8 cellular contexts compared by ENCODE assay signal in the genomic region with DNA sequence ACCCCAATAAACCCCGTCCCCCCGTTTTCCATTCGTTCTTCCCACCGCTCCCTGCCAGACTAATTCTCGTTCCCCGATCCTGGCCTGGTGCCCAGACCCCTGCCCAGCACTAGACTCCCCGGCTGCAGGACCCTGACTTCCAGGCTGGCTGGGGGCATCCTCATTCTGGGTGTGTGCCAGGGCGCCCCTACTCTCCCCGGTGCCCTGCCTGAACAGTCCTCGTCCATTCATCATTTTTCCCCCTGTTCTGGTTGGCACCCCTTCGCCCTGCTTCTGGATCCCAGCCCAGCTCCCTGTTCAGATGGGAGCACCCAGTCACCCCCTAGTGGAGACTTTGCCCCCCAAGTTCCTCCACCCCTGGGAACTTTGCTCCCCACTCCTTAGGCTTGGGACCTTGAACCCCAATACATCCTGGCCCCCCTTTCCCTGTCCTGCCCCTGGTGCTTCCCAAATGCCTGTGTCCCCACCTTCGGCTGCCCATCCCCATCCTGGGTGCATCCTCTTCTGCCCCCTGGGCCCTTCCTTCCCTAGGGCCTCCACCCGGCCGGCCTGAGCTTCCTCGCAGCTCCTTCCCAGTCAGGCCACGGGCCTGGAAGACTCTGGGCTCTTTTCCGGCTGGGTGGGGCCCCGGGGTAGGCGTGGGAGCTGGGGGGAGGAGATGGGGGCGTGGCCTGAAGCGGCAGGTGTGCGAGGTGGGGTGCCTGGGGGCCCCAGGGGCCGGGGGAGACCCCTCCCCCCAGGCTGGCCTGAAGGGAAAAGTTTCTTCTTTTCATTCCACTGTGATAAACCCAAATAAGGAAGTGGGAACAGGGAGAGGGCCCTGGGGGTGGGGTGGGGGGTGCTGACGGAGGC. TPM values are rescaled to one million over a fixed set of nuclear protein-coding genes. Genes with fewer than 3 reads are reported as not detected.
DNase-seq lines count a peak whose midpoint lies in the region; ATAC-seq and TF ChIP-seq lines count a peak whose summit lies in the region.

No MANE protein-coding gene starts in this region.

- no peaks in the 10 kb centered on the region for H3K27me3 ChIP-seq in CD8-positive, alpha-beta T cell (ENCODE audit: insufficient read depth, low read length)
- H3K27me3 ChIP-seq in HL-60 (ENCODE audit: insufficient read depth, poor library complexity, severe bottlenecking) (no peaks in the 10 kb centered on the region), prostate gland (replicated peaks; ENCODE audit: insufficient read depth) (no peaks in the 10 kb centered on the region)

- peak; percentile 3 for TF ChIP-seq CTCF in CD8-positive, alpha-beta T cell (IDR thresholded peaks at IDR 0.05)
- no peak for TF ChIP-seq CTCF in HL-60 (IDR thresholded peaks at IDR 0.05; ENCODE audit: insufficient read depth, low read length)
- TF ChIP-seq CTCF in glutamatergic neuron (IDR thresholded peaks at IDR 0.05; ENCODE audit: partially characterized antibody, unreplicated experiment) = no peak
- TF ChIP-seq CTCF in prostate gland (IDR thresholded peaks at IDR 0.05) = peak in 1 of 4 experiments; percentile 35

- H3K4me3 Mint-ChIP-seq in CD8-positive, alpha-beta T cell = peak overlapping the region; percentile 85
- peak overlapping the region; percentile 82 for H3K4me3 Mint-ChIP-seq in activated T-cell treated with anti-CD3 and anti-CD28 coated beads, Interleukin-2, amount 50 U/mL, for 24 hours
- peak overlapping the region; percentile 92 for H3K4me3 Mint-ChIP-seq in glutamatergic neuron (ENCODE audit: unreplicated experiment)

- H3K9me3 Mint-ChIP-seq in CD8-positive, alpha-beta T cell = no peaks in the 10 kb centered on the region
- no peaks in the 10 kb centered on the region for H3K9me3 Mint-ChIP-seq in activated T-cell treated with anti-CD3 and anti-CD28 coated beads, Interleukin-2, amount 50 U/mL, for 24 hours
- peaks cover 9% of the 10 kb centered on the region for H3K9me3 Mint-ChIP-seq in glutamatergic neuron (ENCODE audit: unreplicated experiment)

- peaks cover 18% of the 10 kb centered on the region for H3K4me1 Mint-ChIP-seq in CD8-positive, alpha-beta T cell (ENCODE audit: low read depth)
- H3K4me1 Mint-ChIP-seq in activated T-cell treated with anti-CD3 and anti-CD28 coated beads, Interleukin-2, amount 50 U/mL, for 24 hours (ENCODE audit: low read depth) = peaks cover 22% of the 10 kb centered on the region
- H3K4me1 Mint-ChIP-seq in glutamatergic neuron (ENCODE audit: low read depth, unreplicated experiment) = peaks cover 12% of the 10 kb centered on the region

- no peaks in the 10 kb centered on the region for H3K27me3 Mint-ChIP-seq in CD8-positive, alpha-beta T cell (ENCODE audit: low read depth)
- no peaks in the 10 kb centered on the region for H3K27me3 Mint-ChIP-seq in activated T-cell treated with anti-CD3 and anti-CD28 coated beads, Interleukin-2, amount 50 U/mL, for 24 hours
- peaks cover 11% of the 10 kb centered on the region for H3K27me3 Mint-ChIP-seq in glutamatergic neuron (ENCODE audit: unreplicated experiment)

- H3K36me3 ChIP-seq in CD8-positive, alpha-beta T cell (ENCODE audit: insufficient read depth, low read length) = no peaks in the 10 kb centered on the region
- no peaks in the 10 kb centered on the region for H3K36me3 ChIP-seq in prostate gland

- TF ChIP-seq POLR2A in prostate gland (IDR thresholded peaks at IDR 0.05) = peak; percentile 59

- 5% methylated on average over 20 of the region's 24 CpGs for WGBS in prostate gland

- H3K27ac Mint-ChIP-seq in CD8-positive, alpha-beta T cell = no peak overlapping the region
- peak overlapping the region; percentile 59 for H3K27ac Mint-ChIP-seq in activated T-cell treated with anti-CD3 and anti-CD28 coated beads, Interleukin-2, amount 50 U/mL, for 24 hours
- H3K27ac Mint-ChIP-seq in glutamatergic neuron (ENCODE audit: unreplicated experiment) = peak overlapping the region; percentile 17

- POLR2A ChIA-PET in CD8-positive, alpha-beta T cell (lab: Charles Lee) = interaction anchor here (0.9 to 3.6 kb wide), 6 partner anchors 11 to 46 kb away, joined by 3 to 19 read pairs (median 4); a partner anchor contains a TSS

- DNase-seq in CD8-positive, alpha-beta T cell = peak in 1 of 7 experiments; percentile 29
- no peak for DNase-seq in HL-60 (ENCODE audit: low read depth in 1 of 2, low spot score in 1 of 2)
- DNase-seq in activated T-cell treated with anti-CD3 and anti-CD28 coated beads, Interleukin-2, amount 50 U/mL, for 24 hours = no peak
- DNase-seq in glutamatergic neuron = no peak
- peak; percentile 58 for DNase-seq in prostate gland (ENCODE audit: low spot score)
- no peak for DNase-seq in NOMO-1 treated with dmso at 0.1 percent for 144 hours (lab: John Stamatoyannopoulos, UW; ENCODE audit: unreplicated experiment)
- DNase-seq in NCI-H510A treated with DMSO at 0.1 percent for 48 hours (lab: John Stamatoyannopoulos, UW) = no peak
- no peak for DNase-seq in SHP77 treated with DMSO at 0.1 percent for 48 hours (lab: John Stamatoyannopoulos, UW)

- H3K27ac ChIP-seq in CD8-positive, alpha-beta T cell (ENCODE audit: low read depth, low read length) = no peak overlapping the region
- peak overlapping the region; percentile 49 for H3K27ac ChIP-seq in HL-60 (replicated peaks)
- H3K27ac ChIP-seq in prostate gland = peak overlapping the region; percentile 70 to 83

- H3K36me3 Mint-ChIP-seq in CD8-positive, alpha-beta T cell = peaks cover 3% of the 10 kb centered on the region
- H3K36me3 Mint-ChIP-seq in activated T-cell treated with anti-CD3 and anti-CD28 coated beads, Interleukin-2, amount 50 U/mL, for 24 hours (ENCODE audit: low read depth) = peaks cover 12% of the 10 kb centered on the region
- H3K36me3 Mint-ChIP-seq in glutamatergic neuron (ENCODE audit: unreplicated experiment) = no peaks in the 10 kb centered on the region

- H3K4me1 ChIP-seq in CD8-positive, alpha-beta T cell (ENCODE audit: insufficient read depth, low read length) = peaks cover 20% of the 10 kb centered on the region
- peaks cover 11% of the 10 kb centered on the region for H3K4me1 ChIP-seq in prostate gland (replicated peaks)

- intact Hi-C loops in CD8-positive, alpha-beta T cell (cut with DNase I, micrococcal nuclease) = loop anchor here (1.0 kb wide), 4 partner anchors 11 to 49 kb away; a partner anchor contains a TSS
- intact Hi-C loops in prostate gland (cut with DNase I) = loop anchor here (5.0 kb wide), 1 partner anchor 50 kb away; a partner anchor contains a TSS

- no peaks in the 10 kb centered on the region for H3K9me3 ChIP-seq in CD8-positive, alpha-beta T cell (ENCODE audit: low read length)
- no peaks in the 10 kb centered on the region for H3K9me3 ChIP-seq in prostate gland

- CTCF ChIA-PET in CD8-positive, alpha-beta T cell (lab: Charles Lee) = interaction anchor here (0.7 to 14.8 kb wide), 16 partner anchors 9 to 80 kb away, joined by 3 to 152 read pairs (median 6); a partner anchor contains a TSS

- ATAC-seq in CD8-positive, alpha-beta T cell = no peak

- H3K4me3 ChIP-seq in CD8-positive, alpha-beta T cell (ENCODE audit: low read depth, low read length) = peak overlapping the region; percentile 44
- H3K4me3 ChIP-seq in HL-60 (replicated peaks; ENCODE audit: insufficient read depth, low read length) (peak overlapping the region; percentile 75), prostate gland (peak overlapping the region; percentile 73 to 90)

RNA-seq across cellular contexts. Expression of a gene that starts 0.9 kb away (rescaled TPM):
- 1 to 10 TPM; 2.1 to 2.4 TPM for total RNA-seq in CD8-positive, alpha-beta T cell
- total RNA-seq in glutamatergic neuron (ENCODE audit: unreplicated experiment) (36.2 TPM), prostate gland (10 to 100 TPM; 26.3 to 43.1 TPM)

RNA-seq across cellular contexts. Expression of a gene that starts 5.5 kb away (rescaled TPM):
- 10 to 100 TPM; 25.7 to 30.8 TPM for total RNA-seq in CD8-positive, alpha-beta T cell
- total RNA-seq in glutamatergic neuron (ENCODE audit: unreplicated experiment) = 348 TPM
- 10 to 100 TPM; 60.5 to 69.3 TPM for total RNA-seq in prostate gland

RNA-seq across cellular contexts. Expression of a gene that starts 11.3 kb away (rescaled TPM):
- 10 to 100 TPM; 19.4 TPM for total RNA-seq in CD8-positive, alpha-beta T cell
- total RNA-seq in glutamatergic neuron (ENCODE audit: unreplicated experiment) (31.4 TPM), prostate gland (100 to 1,000 TPM; 138 to 164 TPM)

RNA-seq across cellular contexts. Expression of a gene that starts 17.8 kb away (rescaled TPM):
- total RNA-seq in CD8-positive, alpha-beta T cell = 10 to 100 TPM; 33.6 to 40.0 TPM
- 12.3 TPM for total RNA-seq in glutamatergic neuron (ENCODE audit: unreplicated experiment)
- total RNA-seq in prostate gland = 10 to 100 TPM; 50.9 to 91.2 TPM

RNA-seq across cellular contexts. Expression of a gene that starts 21.9 kb away (rescaled TPM):
- total RNA-seq in CD8-positive, alpha-beta T cell = 10 to 100 TPM; 33.2 to 36.3 TPM
- total RNA-seq in glutamatergic neuron (ENCODE audit: unreplicated experiment) (30.5 TPM), prostate gland (10 to 100 TPM; 55.8 to 63.8 TPM)

Comparison
In these comparisons a context has a peak if more than half of its experiments do, and no peak if none do; other contexts are left out.
1. RNA of a gene that starts 0.9 kb away (total RNA-seq): 26.3 to 43.1 TPM in prostate gland and 36.2 TPM in glutamatergic neuron (single experiment); 2.1 to 2.4 TPM in CD8-positive, alpha-beta T cell; every median in the first group is over 4 times any median in the second.
2. Peak in every context shown above with its lines, with median percentiles within 50 percentile points of each other: H3K4me3 ChIP-seq and H3K4me3 Mint-ChIP-seq.